Comparison of ENCODE assay signal across 2 cellular contexts in the genomic region with DNA sequence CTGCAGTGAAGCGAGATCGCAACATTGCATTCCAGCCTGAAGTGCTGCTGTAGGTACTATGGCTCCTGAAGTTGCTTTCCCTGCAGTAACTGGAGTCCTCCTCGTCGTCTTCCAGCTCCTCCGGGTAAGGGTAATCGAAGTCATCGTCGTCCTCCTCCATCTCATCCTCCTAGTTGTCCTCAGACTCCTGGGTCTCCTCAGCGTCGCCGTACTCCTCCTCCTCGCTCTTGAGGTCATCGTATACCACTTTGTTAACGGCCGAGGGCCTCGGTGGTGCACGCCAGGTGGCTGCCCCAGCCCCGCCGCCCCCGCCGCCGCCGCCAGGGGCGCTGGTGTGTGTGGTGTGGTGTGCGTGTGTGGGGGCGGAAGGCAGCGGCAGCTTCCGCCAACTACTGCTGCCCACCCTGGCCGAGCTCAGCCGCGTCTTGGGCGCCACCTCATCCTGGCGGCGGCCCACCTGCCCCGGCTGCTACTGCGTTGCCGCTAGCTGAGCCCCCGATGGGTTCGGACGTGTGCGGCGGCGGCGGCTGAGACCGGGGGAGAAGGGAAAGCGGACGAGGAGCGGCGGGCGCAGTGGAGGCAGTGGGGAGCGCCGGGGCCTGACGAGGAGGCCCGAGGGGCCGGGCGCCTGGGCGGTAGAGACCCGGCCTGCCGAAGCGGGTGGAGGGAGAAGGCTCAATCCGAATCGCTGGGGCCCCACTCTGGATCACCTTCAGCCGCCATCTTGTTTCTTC.
TF ChIP-seq lines count a peak whose summit lies in the region.

No MANE protein-coding gene starts in this region.

TF ChIP-seq in IMR-90, 13 proteins besides CTCF, POLR2A, EP300 and RAD21:
- TF ChIP-seq BHLHE40 (IDR thresholded peaks at IDR 0.05; ENCODE audit: low read depth, low read length) (no peak), NFE2L2 (IDR thresholded peaks at IDR 0.05; ENCODE audit: low read depth, low read length) (no peak), CHD1 (IDR thresholded peaks at IDR 0.05; ENCODE audit: low read depth, low read length) (no peak), FOS (IDR thresholded peaks at IDR 0.05; ENCODE audit: low read depth, low read length) (no peak), RCOR1 (IDR thresholded peaks at IDR 0.05; ENCODE audit: insufficient replicate concordance, low read length) (no peak), CEBPB (IDR thresholded peaks at IDR 0.05; ENCODE audit: low read depth, low read length) (no peak), RFX5 (IDR thresholded peaks at IDR 0.05; ENCODE audit: low read depth, low read length) (no peak), MXI1 (IDR thresholded peaks at IDR 0.05; ENCODE audit: borderline replicate concordance, low read depth, low read length) (no peak), SMC3 (IDR thresholded peaks at IDR 0.05; ENCODE audit: low read depth, low read length) (no peak), MAZ (IDR thresholded peaks at IDR 0.05; ENCODE audit: borderline replicate concordance, low read depth, low read length) (no peak), MAFK (IDR thresholded peaks at IDR 0.05; ENCODE audit: low read depth, low read length) (no peak)
- TF ChIP-seq, protein P1, sequence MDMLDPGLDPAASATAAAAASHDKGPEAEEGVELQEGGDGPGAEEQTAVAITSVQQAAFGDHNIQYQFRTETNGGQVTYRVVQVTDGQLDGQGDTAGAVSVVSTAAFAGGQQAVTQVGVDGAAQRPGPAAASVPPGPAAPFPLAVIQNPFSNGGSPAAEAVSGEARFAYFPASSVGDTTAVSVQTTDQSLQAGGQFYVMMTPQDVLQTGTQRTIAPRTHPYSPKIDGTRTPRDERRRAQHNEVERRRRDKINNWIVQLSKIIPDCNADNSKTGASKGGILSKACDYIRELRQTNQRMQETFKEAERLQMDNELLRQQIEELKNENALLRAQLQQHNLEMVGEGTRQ (IDR thresholded peaks at IDR 0.05; ENCODE audit: low read depth, low read length) = no peak
- TF ChIP-seq, protein P2, sequence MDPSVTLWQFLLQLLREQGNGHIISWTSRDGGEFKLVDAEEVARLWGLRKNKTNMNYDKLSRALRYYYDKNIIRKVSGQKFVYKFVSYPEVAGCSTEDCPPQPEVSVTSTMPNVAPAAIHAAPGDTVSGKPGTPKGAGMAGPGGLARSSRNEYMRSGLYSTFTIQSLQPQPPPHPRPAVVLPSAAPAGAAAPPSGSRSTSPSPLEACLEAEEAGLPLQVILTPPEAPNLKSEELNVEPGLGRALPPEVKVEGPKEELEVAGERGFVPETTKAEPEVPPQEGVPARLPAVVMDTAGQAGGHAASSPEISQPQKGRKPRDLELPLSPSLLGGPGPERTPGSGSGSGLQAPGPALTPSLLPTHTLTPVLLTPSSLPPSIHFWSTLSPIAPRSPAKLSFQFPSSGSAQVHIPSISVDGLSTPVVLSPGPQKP (IDR thresholded peaks at IDR 0.05; ENCODE audit: borderline replicate concordance, low read depth, low read length) = no peak

TF ChIP-seq in H1, 55 proteins besides CTCF, POLR2A, EP300 and RAD21 (continues in another document):
- TF ChIP-seq, protein P3, sequence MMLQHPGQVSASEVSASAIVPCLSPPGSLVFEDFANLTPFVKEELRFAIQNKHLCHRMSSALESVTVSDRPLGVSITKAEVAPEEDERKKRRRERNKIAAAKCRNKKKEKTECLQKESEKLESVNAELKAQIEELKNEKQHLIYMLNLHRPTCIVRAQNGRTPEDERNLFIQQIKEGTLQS (IDR thresholded peaks at IDR 0.05; ENCODE audit: insufficient read depth, low read depth, low read length) = no peak
- TF ChIP-seq, protein P4, sequence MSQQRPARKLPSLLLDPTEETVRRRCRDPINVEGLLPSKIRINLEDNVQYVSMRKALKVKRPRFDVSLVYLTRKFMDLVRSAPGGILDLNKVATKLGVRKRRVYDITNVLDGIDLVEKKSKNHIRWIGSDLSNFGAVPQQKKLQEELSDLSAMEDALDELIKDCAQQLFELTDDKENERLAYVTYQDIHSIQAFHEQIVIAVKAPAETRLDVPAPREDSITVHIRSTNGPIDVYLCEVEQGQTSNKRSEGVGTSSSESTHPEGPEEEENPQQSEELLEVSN (IDR thresholded peaks at IDR 0.05) = peak; percentile 63
- TF ChIP-seq, protein P5, sequence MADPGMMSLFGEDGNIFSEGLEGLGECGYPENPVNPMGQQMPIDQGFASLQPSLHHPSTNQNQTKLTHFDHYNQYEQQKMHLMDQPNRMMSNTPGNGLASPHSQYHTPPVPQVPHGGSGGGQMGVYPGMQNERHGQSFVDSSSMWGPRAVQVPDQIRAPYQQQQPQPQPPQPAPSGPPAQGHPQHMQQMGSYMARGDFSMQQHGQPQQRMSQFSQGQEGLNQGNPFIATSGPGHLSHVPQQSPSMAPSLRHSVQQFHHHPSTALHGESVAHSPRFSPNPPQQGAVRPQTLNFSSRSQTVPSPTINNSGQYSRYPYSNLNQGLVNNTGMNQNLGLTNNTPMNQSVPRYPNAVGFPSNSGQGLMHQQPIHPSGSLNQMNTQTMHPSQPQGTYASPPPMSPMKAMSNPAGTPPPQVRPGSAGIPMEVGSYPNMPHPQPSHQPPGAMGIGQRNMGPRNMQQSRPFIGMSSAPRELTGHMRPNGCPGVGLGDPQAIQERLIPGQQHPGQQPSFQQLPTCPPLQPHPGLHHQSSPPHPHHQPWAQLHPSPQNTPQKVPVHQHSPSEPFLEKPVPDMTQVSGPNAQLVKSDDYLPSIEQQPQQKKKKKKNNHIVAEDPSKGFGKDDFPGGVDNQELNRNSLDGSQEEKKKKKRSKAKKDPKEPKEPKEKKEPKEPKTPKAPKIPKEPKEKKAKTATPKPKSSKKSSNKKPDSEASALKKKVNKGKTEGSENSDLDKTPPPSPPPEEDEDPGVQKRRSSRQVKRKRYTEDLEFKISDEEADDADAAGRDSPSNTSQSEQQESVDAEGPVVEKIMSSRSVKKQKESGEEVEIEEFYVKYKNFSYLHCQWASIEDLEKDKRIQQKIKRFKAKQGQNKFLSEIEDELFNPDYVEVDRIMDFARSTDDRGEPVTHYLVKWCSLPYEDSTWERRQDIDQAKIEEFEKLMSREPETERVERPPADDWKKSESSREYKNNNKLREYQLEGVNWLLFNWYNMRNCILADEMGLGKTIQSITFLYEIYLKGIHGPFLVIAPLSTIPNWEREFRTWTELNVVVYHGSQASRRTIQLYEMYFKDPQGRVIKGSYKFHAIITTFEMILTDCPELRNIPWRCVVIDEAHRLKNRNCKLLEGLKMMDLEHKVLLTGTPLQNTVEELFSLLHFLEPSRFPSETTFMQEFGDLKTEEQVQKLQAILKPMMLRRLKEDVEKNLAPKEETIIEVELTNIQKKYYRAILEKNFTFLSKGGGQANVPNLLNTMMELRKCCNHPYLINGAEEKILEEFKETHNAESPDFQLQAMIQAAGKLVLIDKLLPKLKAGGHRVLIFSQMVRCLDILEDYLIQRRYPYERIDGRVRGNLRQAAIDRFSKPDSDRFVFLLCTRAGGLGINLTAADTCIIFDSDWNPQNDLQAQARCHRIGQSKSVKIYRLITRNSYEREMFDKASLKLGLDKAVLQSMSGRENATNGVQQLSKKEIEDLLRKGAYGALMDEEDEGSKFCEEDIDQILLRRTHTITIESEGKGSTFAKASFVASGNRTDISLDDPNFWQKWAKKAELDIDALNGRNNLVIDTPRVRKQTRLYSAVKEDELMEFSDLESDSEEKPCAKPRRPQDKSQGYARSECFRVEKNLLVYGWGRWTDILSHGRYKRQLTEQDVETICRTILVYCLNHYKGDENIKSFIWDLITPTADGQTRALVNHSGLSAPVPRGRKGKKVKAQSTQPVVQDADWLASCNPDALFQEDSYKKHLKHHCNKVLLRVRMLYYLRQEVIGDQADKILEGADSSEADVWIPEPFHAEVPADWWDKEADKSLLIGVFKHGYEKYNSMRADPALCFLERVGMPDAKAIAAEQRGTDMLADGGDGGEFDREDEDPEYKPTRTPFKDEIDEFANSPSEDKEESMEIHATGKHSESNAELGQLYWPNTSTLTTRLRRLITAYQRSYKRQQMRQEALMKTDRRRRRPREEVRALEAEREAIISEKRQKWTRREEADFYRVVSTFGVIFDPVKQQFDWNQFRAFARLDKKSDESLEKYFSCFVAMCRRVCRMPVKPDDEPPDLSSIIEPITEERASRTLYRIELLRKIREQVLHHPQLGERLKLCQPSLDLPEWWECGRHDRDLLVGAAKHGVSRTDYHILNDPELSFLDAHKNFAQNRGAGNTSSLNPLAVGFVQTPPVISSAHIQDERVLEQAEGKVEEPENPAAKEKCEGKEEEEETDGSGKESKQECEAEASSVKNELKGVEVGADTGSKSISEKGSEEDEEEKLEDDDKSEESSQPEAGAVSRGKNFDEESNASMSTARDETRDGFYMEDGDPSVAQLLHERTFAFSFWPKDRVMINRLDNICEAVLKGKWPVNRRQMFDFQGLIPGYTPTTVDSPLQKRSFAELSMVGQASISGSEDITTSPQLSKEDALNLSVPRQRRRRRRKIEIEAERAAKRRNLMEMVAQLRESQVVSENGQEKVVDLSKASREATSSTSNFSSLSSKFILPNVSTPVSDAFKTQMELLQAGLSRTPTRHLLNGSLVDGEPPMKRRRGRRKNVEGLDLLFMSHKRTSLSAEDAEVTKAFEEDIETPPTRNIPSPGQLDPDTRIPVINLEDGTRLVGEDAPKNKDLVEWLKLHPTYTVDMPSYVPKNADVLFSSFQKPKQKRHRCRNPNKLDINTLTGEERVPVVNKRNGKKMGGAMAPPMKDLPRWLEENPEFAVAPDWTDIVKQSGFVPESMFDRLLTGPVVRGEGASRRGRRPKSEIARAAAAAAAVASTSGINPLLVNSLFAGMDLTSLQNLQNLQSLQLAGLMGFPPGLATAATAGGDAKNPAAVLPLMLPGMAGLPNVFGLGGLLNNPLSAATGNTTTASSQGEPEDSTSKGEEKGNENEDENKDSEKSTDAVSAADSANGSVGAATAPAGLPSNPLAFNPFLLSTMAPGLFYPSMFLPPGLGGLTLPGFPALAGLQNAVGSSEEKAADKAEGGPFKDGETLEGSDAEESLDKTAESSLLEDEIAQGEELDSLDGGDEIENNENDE (IDR thresholded peaks at IDR 0.05; ENCODE audit: insufficient replicate concordance, low read length) = no peak
- TF ChIP-seq GABPA (IDR thresholded peaks at IDR 0.05; ENCODE audit: borderline replicate concordance, insufficient read depth, low read length) (no peak), TAF7 (optimal IDR thresholded peaks at IDR 0.05; ENCODE audit: borderline replicate concordance, low read depth, low read length) (peak; percentile 50), CHD2 (IDR thresholded peaks at IDR 0.05; ENCODE audit: low read length) (no peak), NANOG (IDR thresholded peaks at IDR 0.05; ENCODE audit: insufficient read depth, low read depth, low read length, poor library complexity, severe bottlenecking) (no peak), SAP30 (IDR thresholded peaks at IDR 0.05; ENCODE audit: insufficient read depth, insufficient replicate concordance, low read length) (no peak), YY1 (IDR thresholded peaks at IDR 0.05; ENCODE audit: low read depth, low read length) (0 out of 2 replicates have a peak, but pooled peaks have one; percentile 73), CTBP2 (IDR thresholded peaks at IDR 0.05; ENCODE audit: borderline replicate concordance, insufficient read depth, insufficient read length, low read length) (no peak), GTF2F1 (IDR thresholded peaks at IDR 0.05; ENCODE audit: borderline replicate concordance, low read depth, low read length) (no peak), BRCA1 (IDR thresholded peaks at IDR 0.05; ENCODE audit: low read depth, low read length) (no peak), TCF12 (IDR thresholded peaks at IDR 0.05; ENCODE audit: low read depth, low read length) (no peak), BCL11A (IDR thresholded peaks at IDR 0.05; ENCODE audit: low read depth in 2 of 2, low read length in 2 of 2) (no peak), SIX5 (IDR thresholded peaks at IDR 0.05; ENCODE audit: low read depth, low read length) (no peak), EZH2 (IDR thresholded peaks at IDR 0.05; ENCODE audit: low read depth, low read length, severe bottlenecking) (no peak), HDAC2 (IDR thresholded peaks at IDR 0.05; ENCODE audit: borderline replicate concordance in 1 of 2, low read depth in 2 of 2, low read length in 2 of 2) (no peak), TBP (IDR thresholded peaks at IDR 0.05; ENCODE audit: low read depth, low read length) (peak; percentile 58; the same call in 1 of the 2 replicates), SP1 (IDR thresholded peaks at IDR 0.05; ENCODE audit: low read depth, low read length) (no peak), RNF2 (IDR thresholded peaks at IDR 0.05; ENCODE audit: borderline replicate concordance, low read depth, low read length, missing control alignments, poor library complexity, severe bottlenecking) (no peak), SRF (IDR thresholded peaks at IDR 0.05; ENCODE audit: low read depth, low read length) (no peak), ZNF274 (IDR thresholded peaks at IDR 0.05; ENCODE audit: borderline replicate concordance, extremely low read depth, low read length) (no peak), PHF8 (conservative IDR thresholded peaks at IDR 0.05; ENCODE audit: low read depth, low read length) (peak; percentile 57), SIRT6 (IDR thresholded peaks at IDR 0.05; ENCODE audit: low read length) (no peak), POU5F1 (IDR thresholded peaks at IDR 0.05; ENCODE audit: low read depth, low read length) (no peak), JUN (IDR thresholded peaks at IDR 0.05; ENCODE audit: low read depth, low read length) (no peak), CHD1 (IDR thresholded peaks at IDR 0.05; ENCODE audit: low read depth, low read length) (no peak), SP4 (IDR thresholded peaks at IDR 0.05; ENCODE audit: low read length) (no peak), CBX8 (IDR thresholded peaks at IDR 0.05; ENCODE audit: borderline replicate concordance, low read depth, low read length) (no peak), RBBP5 (IDR thresholded peaks at IDR 0.05; ENCODE audit: borderline replicate concordance, low read depth, low read length) (peak; percentile 66; the same call in 1 of the 2 replicates), TAF1 (IDR thresholded peaks at IDR 0.05; ENCODE audit: low read depth, low read length) (peak; percentile 81), ASH2L (IDR thresholded peaks at IDR 0.05; ENCODE audit: low read length) (peak; percentile 70), RFX5 (IDR thresholded peaks at IDR 0.05; ENCODE audit: borderline replicate concordance, low read depth, low read length) (no peak), NRF1 (IDR thresholded peaks at IDR 0.05; ENCODE audit: low read depth, low read length) (no peak), CREB1 (IDR thresholded peaks at IDR 0.05) (peak; percentile 11; the same call in 1 of the 2 replicates), SIN3A (conservative IDR thresholded peaks at IDR 0.05 in 1 of 2, IDR thresholded peaks at IDR 0.05 in 1 of 2; ENCODE audit: low read depth in 1 of 2, low read length in 2 of 2) (no peak)
- TF ChIP-seq, protein P6, sequence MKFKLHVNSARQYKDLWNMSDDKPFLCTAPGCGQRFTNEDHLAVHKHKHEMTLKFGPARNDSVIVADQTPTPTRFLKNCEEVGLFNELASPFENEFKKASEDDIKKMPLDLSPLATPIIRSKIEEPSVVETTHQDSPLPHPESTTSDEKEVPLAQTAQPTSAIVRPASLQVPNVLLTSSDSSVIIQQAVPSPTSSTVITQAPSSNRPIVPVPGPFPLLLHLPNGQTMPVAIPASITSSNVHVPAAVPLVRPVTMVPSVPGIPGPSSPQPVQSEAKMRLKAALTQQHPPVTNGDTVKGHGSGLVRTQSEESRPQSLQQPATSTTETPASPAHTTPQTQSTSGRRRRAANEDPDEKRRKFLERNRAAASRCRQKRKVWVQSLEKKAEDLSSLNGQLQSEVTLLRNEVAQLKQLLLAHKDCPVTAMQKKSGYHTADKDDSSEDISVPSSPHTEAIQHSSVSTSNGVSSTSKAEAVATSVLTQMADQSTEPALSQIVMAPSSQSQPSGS (IDR thresholded peaks at IDR 0.05; ENCODE audit: low read length) = no peak
- TF ChIP-seq, protein P1 (IDR thresholded peaks at IDR 0.05; ENCODE audit: low read length) = no peak
